9 cellular contexts compared by ENCODE assay signal in genomic region chr12:131116437-131117117, GRCh38.
A peak's percentile ranks its signal among the peaks of the same experiment; 100 is the strongest.
DNase-seq lines count a peak whose midpoint lies in the region; ATAC-seq and TF ChIP-seq lines count a peak whose summit lies in the region.
"Had no signal": no experiment of that assay in that cellular context is flagged by ENCODE, and none has a peak within 500 bp of the region (broad histone marks: within the 10 kb centered on the region; RNA-seq: fewer than 3 reads in every experiment).

No MANE protein-coding gene starts in this region.

- H3K27ac ChIP-seq in parathyroid adenoma: no peak overlapping the region

- H3K4me2 ChIP-seq in parathyroid adenoma (ENCODE audit: low read length): no peak overlapping the region

- ATAC-seq in GM21447 (IDR thresholded peaks at IDR 0.05; ENCODE audit: unreplicated experiment) (no peak), GM21526 (IDR thresholded peaks at IDR 0.05; ENCODE audit: low FRiP score, unreplicated experiment) (no peak)

- H3K36me3 ChIP-seq in parathyroid adenoma (ENCODE audit: control insufficient read depth, insufficient read depth, low read length) (no peaks in the 10 kb centered on the region), MG63 (no peaks in the 10 kb centered on the region)

- peak overlapping the region; percentile 16 for H2AFZ ChIP-seq in parathyroid adenoma

- no peaks in the 10 kb centered on the region for H3K9me3 ChIP-seq in parathyroid adenoma (ENCODE audit: control insufficient read depth, low read length)
- H3K9me3 ChIP-seq in MG63: no peaks in the 10 kb centered on the region

- no peak overlapping the region for H3K9ac ChIP-seq in parathyroid adenoma

- H3K79me2 ChIP-seq in parathyroid adenoma: no peaks in the 10 kb centered on the region

- H3K4me3 ChIP-seq in fibroblast of mammary gland (ENCODE audit: control insufficient read depth, low read depth, low read length) (no peak overlapping the region), parathyroid adenoma (ENCODE audit: low read depth, low read length) (no peak overlapping the region), MG63 (no peak overlapping the region)

- DNase-seq in Daoy (ENCODE audit: low read depth) (peak; percentile 60), NCI-H1105 treated with DMSO at 0.1 percent for 48 hours (lab: John Stamatoyannopoulos, UW) (peak; percentile 25), fibroblast of mammary gland (ENCODE audit: low read depth) (peak; percentile 43), MV-4-11 (lab: John Stamatoyannopoulos, UW) (no peak), MG63 (no peak)
- DNase-seq: T-helper 9 cell had no signal

- no peaks in the 10 kb centered on the region for H3K27me3 ChIP-seq in parathyroid adenoma (ENCODE audit: control insufficient read depth, insufficient read depth, low read length)
- H3K27me3 ChIP-seq in MG63: no peaks in the 10 kb centered on the region

- TF ChIP-seq CTCF in fibroblast of mammary gland (conservative IDR thresholded peaks at IDR 0.05; ENCODE audit: control insufficient read depth, insufficient read depth, low read depth, low read length) (peak; percentile 20), parathyroid adenoma (IDR thresholded peaks at IDR 0.05) (peak; percentile 44)

- no peaks in the 10 kb centered on the region for H3K4me1 ChIP-seq in parathyroid adenoma

Comparison
In these comparisons a context has a peak if more than half of its experiments do, and no peak if none do; other contexts are left out.
1. DNase-seq: peak in Daoy (single experiment), NCI-H1105 treated with DMSO at 0.1 percent for 48 hours (single experiment) and fibroblast of mammary gland (single experiment); none in MV-4-11 (single experiment) and MG63 (single experiment).